9 cellular contexts compared by ENCODE assay signal in the genomic region with DNA sequence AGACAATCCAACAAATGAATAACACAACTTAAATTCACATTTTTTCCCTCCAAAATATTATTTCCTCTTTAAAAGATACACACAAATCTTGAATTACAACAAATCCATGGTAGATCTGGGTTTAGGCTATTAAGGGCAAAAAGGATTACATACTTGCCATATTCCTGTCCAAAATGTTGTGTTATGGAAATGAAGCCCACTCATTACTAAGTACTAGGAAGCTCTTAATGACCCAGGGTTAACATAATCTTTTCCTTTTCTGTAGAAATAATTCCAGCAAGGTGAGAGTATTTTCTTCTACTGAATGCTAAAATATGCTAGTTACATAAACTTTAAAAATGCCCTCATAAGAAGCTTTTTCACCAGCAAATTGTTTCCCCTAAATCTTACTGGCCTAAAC. TPM values are rescaled to one million over a fixed set of nuclear protein-coding genes. Genes with fewer than 3 reads are reported as not detected.
A peak's percentile ranks its signal among the peaks of the same experiment; 100 is the strongest.
DNase-seq lines count a peak whose midpoint lies in the region; ATAC-seq, FAIRE-seq and TF ChIP-seq lines count a peak whose summit lies in the region.
"Had no signal": no experiment of that assay in that cellular context is flagged by ENCODE, and none has a peak within 500 bp of the region (broad histone marks: within the 10 kb centered on the region; RNA-seq: fewer than 3 reads in every experiment).

No MANE protein-coding gene starts in this region.

- H3K9ac ChIP-seq in iPS-20b (ENCODE audit: low read depth, low read length), result peak overlapping the region; percentile 96

- no peak for DNase-seq in activated naive CD4-positive, alpha-beta T cell treated with anti-CD3 and anti-CD28 coated beads, Interleukin-2, amount 10 ng/mL, durations not matched to agents 7 days and 5 days
- no peak for DNase-seq in activated naive CD4-positive, alpha-beta T cell treated with anti-CD3 and anti-CD28 coated beads, Interleukin-2, amount 50 U/mL, for 72 hours (ENCODE audit: low spot score in 2 of 2)
- no peak for DNase-seq in activated CD8-positive, alpha-beta T cell treated with anti-CD3 and anti-CD28 coated beads, Interleukin-2, amount 10 ng/mL, durations not matched to agents 7 days and 5 days
- DNase-seq in thoracic aorta (ENCODE audit: low spot score) (no peak), islet precursor cell (no peak), frontal cortex (ENCODE audit: low spot score in 2 of 2) (no peak), kidney tubule cell (ENCODE audit: low spot score) (no peak)
- DNase-seq: adrenal gland had no signal

- H3K9me3 ChIP-seq in iPS-20b (ENCODE audit: insufficient read depth, low read depth, low read length) (no peaks in the 10 kb centered on the region), thoracic aorta (no peaks in the 10 kb centered on the region)
- H3K9me3 ChIP-seq: adrenal gland had no signal

- no peaks in the 10 kb centered on the region for H3K27me3 ChIP-seq in iPS-20b (ENCODE audit: insufficient read depth, low read length)
- H3K27me3 ChIP-seq in thoracic aorta (replicated peaks; ENCODE audit: insufficient read depth), result no peaks in the 10 kb centered on the region
- H3K27me3 ChIP-seq: adrenal gland had no signal

- H3K36me3 ChIP-seq in iPS-20b (ENCODE audit: insufficient read depth, low read depth, low read length) (peaks cover 13% of the 10 kb centered on the region), thoracic aorta (no peaks in the 10 kb centered on the region)
- H3K36me3 ChIP-seq: adrenal gland had no signal

- H3K4me3 Mint-ChIP-seq in activated naive CD4-positive, alpha-beta T cell treated with anti-CD3 and anti-CD28 coated beads, Interleukin-2, amount 10 ng/mL, durations not matched to agents 7 days and 5 days, result peak overlapping the region; percentile 95
- H3K4me3 Mint-ChIP-seq in activated CD8-positive, alpha-beta T cell treated with anti-CD3 and anti-CD28 coated beads, Interleukin-2, amount 10 ng/mL, durations not matched to agents 7 days and 5 days, result peak overlapping the region; percentile 97

- H3K27me3 Mint-ChIP-seq in activated naive CD4-positive, alpha-beta T cell treated with anti-CD3 and anti-CD28 coated beads, Interleukin-2, amount 10 ng/mL, durations not matched to agents 7 days and 5 days, result no peaks in the 10 kb centered on the region
- H3K27me3 Mint-ChIP-seq in activated CD8-positive, alpha-beta T cell treated with anti-CD3 and anti-CD28 coated beads, Interleukin-2, amount 10 ng/mL, durations not matched to agents 7 days and 5 days (ENCODE audit: low read depth), result no peaks in the 10 kb centered on the region

- no peak for FAIRE-seq in frontal cortex (lab: Jason Lieb, UNC)

- TF ChIP-seq CTCF in thoracic aorta (IDR thresholded peaks at IDR 0.05), result no peak

- no peaks in the 10 kb centered on the region for H3K9me3 Mint-ChIP-seq in activated naive CD4-positive, alpha-beta T cell treated with anti-CD3 and anti-CD28 coated beads, Interleukin-2, amount 10 ng/mL, durations not matched to agents 7 days and 5 days
- peaks cover 0 to 3% of the 10 kb centered on the region in 2 donors for H3K9me3 Mint-ChIP-seq in activated naive CD4-positive, alpha-beta T cell treated with anti-CD3 and anti-CD28 coated beads, Interleukin-2, amount 50 U/mL, for 72 hours
- no peaks in the 10 kb centered on the region for H3K9me3 Mint-ChIP-seq in activated CD8-positive, alpha-beta T cell treated with anti-CD3 and anti-CD28 coated beads, Interleukin-2, amount 10 ng/mL, durations not matched to agents 7 days and 5 days (ENCODE audit: insufficient read depth)

- ATAC-seq in activated naive CD4-positive, alpha-beta T cell treated with anti-CD3 and anti-CD28 coated beads, Interleukin-2, amount 50 U/mL, for 72 hours, result no peak
- no peak for ATAC-seq in activated CD8-positive, alpha-beta T cell treated with anti-CD3 and anti-CD28 coated beads, Interleukin-2, amount 10 ng/mL, durations not matched to agents 7 days and 5 days
- ATAC-seq in thoracic aorta (ENCODE audit: insufficient number of reproducible peaks, low FRiP score, low read depth), result no peak

- peaks cover 5% of the 10 kb centered on the region; the same call in 1 of the 2 replicates for H3K4me1 ChIP-seq in iPS-20b (ENCODE audit: insufficient read depth, low read length)
- H3K4me1 ChIP-seq in thoracic aorta (ENCODE audit: control insufficient read depth in 1 of 2, low read depth in 2 of 2), result peaks cover 23 to 38% of the 10 kb centered on the region in 2 donors

- H3K4me3 ChIP-seq in iPS-20b (ENCODE audit: low read length) (peak overlapping the region; percentile 95), thoracic aorta (peak overlapping the region; percentile 88)

- POLR2A ChIA-PET in activated CD8-positive, alpha-beta T cell treated with anti-CD3 and anti-CD28 coated beads, Interleukin-2, amount 10 ng/mL, durations not matched to agents 7 days and 5 days (lab: Charles Lee), result interaction anchor here (2.8 kb wide), 1 partner anchor 228 kb away, joined by 14 read pairs; the partner anchor contains the start of gene EPM2A

- CTCF ChIA-PET in activated naive CD4-positive, alpha-beta T cell treated with anti-CD3 and anti-CD28 coated beads, Interleukin-2, amount 10 ng/mL, durations not matched to agents 7 days and 5 days (lab: Charles Lee), result interaction anchor here (0.7 kb wide), 1 partner anchor 33 kb away, joined by 3 read pairs; no protein-coding TSS in a partner anchor
- CTCF ChIA-PET in activated CD8-positive, alpha-beta T cell treated with anti-CD3 and anti-CD28 coated beads, Interleukin-2, amount 10 ng/mL, durations not matched to agents 7 days and 5 days (lab: Charles Lee), result interaction anchor here (0.9 kb wide), 1 partner anchor 10 kb away, joined by 3 read pairs; no protein-coding TSS in a partner anchor

- no peak overlapping the region for H3K27ac Mint-ChIP-seq in activated naive CD4-positive, alpha-beta T cell treated with anti-CD3 and anti-CD28 coated beads, Interleukin-2, amount 10 ng/mL, durations not matched to agents 7 days and 5 days
- no peak overlapping the region for H3K27ac Mint-ChIP-seq in activated naive CD4-positive, alpha-beta T cell treated with anti-CD3 and anti-CD28 coated beads, Interleukin-2, amount 50 U/mL, for 72 hours
- H3K27ac Mint-ChIP-seq in activated CD8-positive, alpha-beta T cell treated with anti-CD3 and anti-CD28 coated beads, Interleukin-2, amount 10 ng/mL, durations not matched to agents 7 days and 5 days, result no peak overlapping the region

- H3K4me1 Mint-ChIP-seq in activated naive CD4-positive, alpha-beta T cell treated with anti-CD3 and anti-CD28 coated beads, Interleukin-2, amount 10 ng/mL, durations not matched to agents 7 days and 5 days, result peaks cover 40% of the 10 kb centered on the region
- H3K4me1 Mint-ChIP-seq in activated CD8-positive, alpha-beta T cell treated with anti-CD3 and anti-CD28 coated beads, Interleukin-2, amount 10 ng/mL, durations not matched to agents 7 days and 5 days (ENCODE audit: low read depth), result peaks cover 28% of the 10 kb centered on the region

- H3K27ac ChIP-seq in iPS-20b (ENCODE audit: low read length) (no peak overlapping the region), thoracic aorta (no peak overlapping the region)

- H3K36me3 Mint-ChIP-seq in activated naive CD4-positive, alpha-beta T cell treated with anti-CD3 and anti-CD28 coated beads, Interleukin-2, amount 10 ng/mL, durations not matched to agents 7 days and 5 days, result peaks cover 15% of the 10 kb centered on the region
- peaks cover 5 to 31% of the 10 kb centered on the region in 2 donors for H3K36me3 Mint-ChIP-seq in activated naive CD4-positive, alpha-beta T cell treated with anti-CD3 and anti-CD28 coated beads, Interleukin-2, amount 50 U/mL, for 72 hours
- H3K36me3 Mint-ChIP-seq in activated CD8-positive, alpha-beta T cell treated with anti-CD3 and anti-CD28 coated beads, Interleukin-2, amount 10 ng/mL, durations not matched to agents 7 days and 5 days (ENCODE audit: low read depth), result peaks cover 10% of the 10 kb centered on the region

RNA-seq across cellular contexts. Expression of gene SHPRH, which starts 1.6 kb away (rescaled TPM):
- 10 to 100 TPM; 10.8 to 19.3 TPM for total RNA-seq in activated naive CD4-positive, alpha-beta T cell treated with anti-CD3 and anti-CD28 coated beads, Interleukin-2, amount 50 U/mL, for 72 hours
- total RNA-seq in activated CD8-positive, alpha-beta T cell treated with anti-CD3 and anti-CD28 coated beads, Interleukin-2, amount 10 ng/mL, durations not matched to agents 7 days and 5 days, result 10 to 100 TPM; 14.2 to 16.3 TPM
- 10 to 100 TPM; 22.5 to 35.2 TPM for total RNA-seq in thoracic aorta
- 95.0 TPM for total RNA-seq in frontal cortex
